In the genomic region with DNA sequence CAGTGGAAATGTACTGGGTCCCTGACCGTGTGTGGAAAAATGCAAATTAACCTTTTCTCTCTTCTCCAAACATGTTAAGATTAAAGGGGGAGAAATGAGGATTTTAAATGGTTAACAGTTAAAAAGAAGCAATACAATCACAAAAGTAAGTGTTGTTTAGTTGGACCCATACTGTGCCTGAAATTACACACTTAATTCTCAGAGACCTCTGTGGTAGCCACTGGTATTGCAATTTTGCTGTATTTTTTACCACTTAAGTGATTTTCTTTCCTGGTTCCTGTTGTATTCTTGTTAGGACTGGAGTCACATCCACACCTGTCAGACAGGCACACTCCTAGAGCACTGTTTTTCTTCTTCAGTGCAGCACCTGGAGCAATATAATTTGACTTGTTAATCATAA, we compare ENCODE assay signal across 9 cellular contexts.
A peak's percentile ranks its signal among the peaks of the same experiment; 100 is the strongest.
DNase-seq lines count a peak whose midpoint lies in the region; ATAC-seq and TF ChIP-seq lines count a peak whose summit lies in the region.
"Had no signal": no experiment of that assay in that cellular context is flagged by ENCODE, and none has a peak within 500 bp of the region (broad histone marks: within the 10 kb centered on the region; RNA-seq: fewer than 3 reads in every experiment).

No MANE protein-coding gene starts in this region.

- H2BK12ac ChIP-seq in mesenchymal stem cell (ENCODE audit: low read length in 2 of 2): no peak overlapping the region

- H2BK15ac ChIP-seq in mesenchymal stem cell (ENCODE audit: low read depth, poor library complexity, severe bottlenecking): no peak overlapping the region

- DNase-seq in RKO (ENCODE audit: low spot score): peak; percentile 45
- peak; percentile 4 for DNase-seq in mesenchymal stem cell
- DNase-seq in head of caudate nucleus: no peak
- no peak for DNase-seq in activated naive CD4-positive, alpha-beta T cell treated with anti-CD3 and anti-CD28 coated beads for 36 hours
- DNase-seq in HEK293T (ENCODE audit: extremely low spot score): no peak
- DNase-seq in ecto neural progenitor cell (ENCODE audit: low spot score): no peak
- DNase-seq: effector memory CD4-positive, alpha-beta T cell had no signal

- no peak overlapping the region for H4K8ac ChIP-seq in mesenchymal stem cell (ENCODE audit: low read length)

- H3K27ac Mint-ChIP-seq in activated naive CD4-positive, alpha-beta T cell treated with anti-CD3 and anti-CD28 coated beads for 36 hours: no peak overlapping the region

- no peaks in the 10 kb centered on the region for H3K4me1 Mint-ChIP-seq in activated naive CD4-positive, alpha-beta T cell treated with anti-CD3 and anti-CD28 coated beads for 36 hours (ENCODE audit: low read depth)

- H3K9me3 Mint-ChIP-seq in activated naive CD4-positive, alpha-beta T cell treated with anti-CD3 and anti-CD28 coated beads for 36 hours: no peaks in the 10 kb centered on the region

- H3K27me3 Mint-ChIP-seq in activated naive CD4-positive, alpha-beta T cell treated with anti-CD3 and anti-CD28 coated beads for 36 hours (ENCODE audit: low read depth): peaks cover 2% of the 10 kb centered on the region

- no peak overlapping the region for H3K4me2 ChIP-seq in mesenchymal stem cell (ENCODE audit: low read length, poor library complexity, severe bottlenecking)

- H3K27ac ChIP-seq in mesenchymal stem cell (ENCODE audit: low read length, poor library complexity, severe bottlenecking): no peak overlapping the region

- no peaks in the 10 kb centered on the region for H3K79me1 ChIP-seq in mesenchymal stem cell (replicated peaks; ENCODE audit: low read length, poor library complexity, severe bottlenecking)

- no peak overlapping the region for H3K4me3 ChIP-seq in mesenchymal stem cell (ENCODE audit: insufficient read depth in 1 of 2, low read depth in 1 of 2, low read length in 2 of 2)

- no peaks in the 10 kb centered on the region for H3K9me3 ChIP-seq in mesenchymal stem cell (ENCODE audit: control insufficient read depth, low read length)

- ATAC-seq in GM18502 (IDR thresholded peaks at IDR 0.05; ENCODE audit: poor library complexity, unreplicated experiment) (peak; percentile 75), HG02610 (IDR thresholded peaks at IDR 0.05; ENCODE audit: unreplicated experiment) (peak; percentile 54)

- H2BK120ac ChIP-seq in mesenchymal stem cell (ENCODE audit: low read depth, low read length): no peak overlapping the region

- no peaks in the 10 kb centered on the region for H3K36me3 ChIP-seq in mesenchymal stem cell (ENCODE audit: control insufficient read depth in 1 of 2, insufficient read depth in 2 of 2, low read depth in 1 of 2, low read length in 2 of 2)

- H3K36me3 Mint-ChIP-seq in activated naive CD4-positive, alpha-beta T cell treated with anti-CD3 and anti-CD28 coated beads for 36 hours (ENCODE audit: low read depth): no peaks in the 10 kb centered on the region

- H2AK5ac ChIP-seq in mesenchymal stem cell (ENCODE audit: low read length, severe bottlenecking): no peak overlapping the region

- H3K9ac ChIP-seq in mesenchymal stem cell (ENCODE audit: low read length): no peak overlapping the region

- intact Hi-C loops in head of caudate nucleus (cut with DNase I): no loop called here
- intact Hi-C loops in activated naive CD4-positive, alpha-beta T cell treated with anti-CD3 and anti-CD28 coated beads for 36 hours (cut with micrococcal nuclease): no loop called here

- H3K18ac ChIP-seq in mesenchymal stem cell (ENCODE audit: low read depth in 1 of 2, low read length in 2 of 2): no peak overlapping the region

- WGBS in mesenchymal stem cell: 100% methylated on average over 1 of the region's 1 CpG

- no peak overlapping the region for H4K91ac ChIP-seq in mesenchymal stem cell (ENCODE audit: low read length)

- no peak overlapping the region for H3K4me3 Mint-ChIP-seq in activated naive CD4-positive, alpha-beta T cell treated with anti-CD3 and anti-CD28 coated beads for 36 hours

- CTCF ChIA-PET in activated naive CD4-positive, alpha-beta T cell treated with anti-CD3 and anti-CD28 coated beads for 36 hours (lab: Charles Lee): no interaction called here
- CTCF ChIA-PET in HEK293T (lab: Yijun Ruan, JAX): no interaction called here

- no peak overlapping the region for H2BK5ac ChIP-seq in mesenchymal stem cell (ENCODE audit: low read depth, low read length, poor library complexity, severe bottlenecking)

- H3K23ac ChIP-seq in mesenchymal stem cell (ENCODE audit: low read length in 2 of 2): no peak overlapping the region

- H3K4ac ChIP-seq in mesenchymal stem cell (ENCODE audit: low read depth in 1 of 2, low read length in 2 of 2): no peak overlapping the region

- H2AFZ ChIP-seq in mesenchymal stem cell (ENCODE audit: low read depth, low read length): no peak overlapping the region

- H3K14ac ChIP-seq in mesenchymal stem cell (ENCODE audit: low read length in 2 of 2): no peak overlapping the region

- H3K4me1 ChIP-seq in mesenchymal stem cell (ENCODE audit: control insufficient read depth, insufficient read depth, low read depth, low read length): no peaks in the 10 kb centered on the region

- H3K27me3 ChIP-seq in mesenchymal stem cell (ENCODE audit: control insufficient read depth in 1 of 2, insufficient read depth in 1 of 2, low read length in 2 of 2): no peaks in the 10 kb centered on the region

- POLR2A ChIA-PET in HEK293T (lab: Yijun Ruan, JAX): no interaction called here

TF ChIP-seq in HEK293T, 16 proteins besides CTCF, POLR2A, EP300 and RAD21:
- TF ChIP-seq BHLHE40 (IDR thresholded peaks at IDR 0.05; ENCODE audit: borderline replicate concordance) (no peak), SP1 (IDR thresholded peaks at IDR 0.05) (no peak), LEF1 (IDR thresholded peaks at IDR 0.05; ENCODE audit: borderline replicate concordance) (no peak), SUZ12 (IDR thresholded peaks at IDR 0.05) (no peak), NFRKB (IDR thresholded peaks at IDR 0.05) (no peak), ELF4 (IDR thresholded peaks at IDR 0.05) (no peak), FOXM1 (IDR thresholded peaks at IDR 0.05; ENCODE audit: borderline replicate concordance) (no peak), TARDBP (IDR thresholded peaks at IDR 0.05) (no peak), HDGF (IDR thresholded peaks at IDR 0.05; ENCODE audit: borderline replicate concordance) (no peak), FOXK2 (IDR thresholded peaks at IDR 0.05) (no peak), L3MBTL2 (conservative IDR thresholded peaks at IDR 0.05) (no peak), FOXA1 (IDR thresholded peaks at IDR 0.05) (no peak), CTBP1 (IDR thresholded peaks at IDR 0.05; ENCODE audit: borderline replicate concordance) (no peak), ZNF384 (IDR thresholded peaks at IDR 0.05) (no peak), ARNT (IDR thresholded peaks at IDR 0.05) (no peak)
- TF ChIP-seq, protein P1, sequence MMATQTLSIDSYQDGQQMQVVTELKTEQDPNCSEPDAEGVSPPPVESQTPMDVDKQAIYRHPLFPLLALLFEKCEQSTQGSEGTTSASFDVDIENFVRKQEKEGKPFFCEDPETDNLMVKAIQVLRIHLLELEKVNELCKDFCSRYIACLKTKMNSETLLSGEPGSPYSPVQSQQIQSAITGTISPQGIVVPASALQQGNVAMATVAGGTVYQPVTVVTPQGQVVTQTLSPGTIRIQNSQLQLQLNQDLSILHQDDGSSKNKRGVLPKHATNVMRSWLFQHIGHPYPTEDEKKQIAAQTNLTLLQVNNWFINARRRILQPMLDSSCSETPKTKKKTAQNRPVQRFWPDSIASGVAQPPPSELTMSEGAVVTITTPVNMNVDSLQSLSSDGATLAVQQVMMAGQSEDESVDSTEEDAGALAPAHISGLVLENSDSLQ (IDR thresholded peaks at IDR 0.05): no peak

Comparison
In these comparisons a context has a peak if more than half of its experiments do, and no peak if none do; other contexts are left out.
1. DNase-seq: peak in RKO (single experiment) and mesenchymal stem cell (single experiment); none in head of caudate nucleus (0 of 42), activated naive CD4-positive, alpha-beta T cell treated with anti-CD3 and anti-CD28 coated beads for 36 hours (single experiment), HEK293T (single experiment) and ecto neural progenitor cell (single experiment).